8 cellular contexts compared by ENCODE assay signal in the genomic region with DNA sequence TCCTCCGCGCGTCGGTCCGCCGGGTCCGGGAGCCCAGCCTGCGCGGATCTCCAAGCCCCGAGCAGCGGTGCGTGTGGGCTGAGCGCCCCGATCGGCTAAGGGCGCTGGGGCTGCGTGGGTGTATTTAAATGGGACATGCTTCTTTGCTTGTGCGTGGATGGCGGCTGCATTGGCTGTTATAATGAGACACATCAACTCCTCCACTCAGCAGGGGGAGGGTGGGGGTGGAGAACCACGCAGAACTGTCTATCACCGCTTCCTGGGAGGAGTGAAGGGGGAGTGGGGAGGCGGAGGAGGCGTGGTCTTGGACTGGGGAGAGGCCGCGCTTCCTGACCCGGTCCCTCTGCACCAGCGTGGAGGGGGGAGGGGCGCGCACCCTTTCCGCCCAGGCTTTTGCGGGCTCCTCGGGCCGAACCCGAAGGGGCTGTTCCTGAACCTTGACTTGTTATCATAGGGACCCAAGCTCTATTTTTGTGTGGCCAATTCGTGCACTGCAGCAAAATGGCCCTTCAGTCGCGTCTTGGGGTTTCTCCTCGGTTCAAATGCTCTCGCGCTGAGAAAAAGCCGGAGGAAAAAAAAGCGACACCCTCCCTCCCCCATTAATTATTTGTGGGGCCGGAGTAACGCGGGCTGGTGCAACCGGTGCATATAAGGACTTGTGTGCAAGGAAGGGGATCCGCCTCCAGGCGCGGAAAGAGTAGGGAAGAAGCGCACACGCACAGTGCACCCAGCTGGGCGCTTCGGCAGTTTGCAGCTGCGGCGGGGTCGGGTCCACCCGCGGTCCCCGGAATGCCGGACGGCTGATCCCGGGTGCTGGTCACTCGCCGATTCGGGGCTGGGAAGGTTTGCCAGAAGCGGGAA. TPM values are rescaled to one million over a fixed set of nuclear protein-coding genes. Genes with fewer than 3 reads are reported as not detected.
DNase-seq lines count a peak whose midpoint lies in the region; ATAC-seq and TF ChIP-seq lines count a peak whose summit lies in the region.

A gene (minus strand): TSS at position 180 of the 861 bp plus-strand sequence. CDS start 342 bp downstream, outside the sequence.

- H3K4me3 Mint-ChIP-seq in naive thymus-derived CD8-positive, alpha-beta T cell, result peak within 1 kb of the TSS; percentile 91 to 98 (median 93)
- H3K4me3 Mint-ChIP-seq in stimulated activated naive B cell treated with anti-CD40 and anti-IgM and Interleukin-4, amounts not matched to agents 10 μg/mL and 1 μg/mL and 100 μg/mL, for 72 hours, result peak within 1 kb of the TSS; percentile 94 to 96

- H3K79me2 ChIP-seq in PC-9 (ENCODE audit: low read depth), result peaks cover 60% of the 10 kb centered on the region

- H3K27ac ChIP-seq in PC-9, result peak within 1 kb of the TSS; percentile 50

- ATAC-seq in GM21528 (IDR thresholded peaks at IDR 0.05; ENCODE audit: low FRiP score, unreplicated experiment), result peak; percentile 86
- ATAC-seq in naive thymus-derived CD8-positive, alpha-beta T cell, result peak; percentile 79 to 80
- ATAC-seq in stimulated activated naive B cell treated with anti-CD40 and anti-IgM and Interleukin-4, amounts not matched to agents 10 μg/mL and 1 μg/mL and 100 μg/mL, for 72 hours (replicated peaks), result peak; percentile 88 to 93

- peaks cover 45% of the 10 kb centered on the region for H3K4me1 ChIP-seq in PC-9 (replicated peaks; ENCODE audit: insufficient read depth)

- DNase-seq in DMS53 (lab: John Stamatoyannopoulos, UW) (peak; percentile 87), HuH-7.5 (ENCODE audit: low spot score) (peak; percentile 83), PC-9 (peak; percentile 87 to 94), activated T-helper 1 cell treated with Interleukin-2 at 50 U/mL for 16 hours (ENCODE audit: low read depth) (peak; percentile 87), fibroblast of gingiva (ENCODE audit: low read depth) (peak; percentile 51)
- DNase-seq in naive thymus-derived CD8-positive, alpha-beta T cell, result peak; percentile 84 to 98 (median 93)
- peak; percentile 75 for DNase-seq in stimulated activated naive B cell treated with anti-CD40 and anti-IgM and Interleukin-4, amounts not matched to agents 10 μg/mL and 1 μg/mL and 100 μg/mL, for 72 hours

- H3K4me1 Mint-ChIP-seq in naive thymus-derived CD8-positive, alpha-beta T cell, result peaks cover 26 to 52% (median 44%) of the 10 kb centered on the region in 4 donors
- peaks cover 24 to 45% of the 10 kb centered on the region in 2 donors for H3K4me1 Mint-ChIP-seq in stimulated activated naive B cell treated with anti-CD40 and anti-IgM and Interleukin-4, amounts not matched to agents 10 μg/mL and 1 μg/mL and 100 μg/mL, for 72 hours

- H3K27ac Mint-ChIP-seq in naive thymus-derived CD8-positive, alpha-beta T cell, result peak within 1 kb of the TSS; percentile 88 to 98 (median 95)
- peak within 1 kb of the TSS; percentile 84 for H3K27ac Mint-ChIP-seq in stimulated activated naive B cell treated with anti-CD40 and anti-IgM and Interleukin-4, amounts not matched to agents 10 μg/mL and 1 μg/mL and 100 μg/mL, for 72 hours

- peak within 1 kb of the TSS; percentile 90 for H2AFZ ChIP-seq in PC-9

- H3K9me3 ChIP-seq in PC-9 (ENCODE audit: insufficient read depth, low read depth), result no peaks in the 10 kb centered on the region

- POLR2A ChIA-PET in PC-9 (lab: Charles Lee; ENCODE audit: unreplicated experiment), result interaction anchor here (0.6 to 0.7 kb wide), 3 partner anchors 481 to 1238 kb away, joined by 5 to 8 read pairs (median 6); a partner anchor contains a TSS
- POLR2A ChIA-PET in naive thymus-derived CD8-positive, alpha-beta T cell (lab: Charles Lee), result interaction anchor here (0.6 to 3.3 kb wide), 10 partner anchors 9 to 591 kb away, joined by 3 to 28 read pairs (median 6); no protein-coding TSS in a partner anchor

- intact Hi-C loops in PC-9 (cut with micrococcal nuclease; ENCODE audit: unreplicated experiment), result loop anchor here (1.0 to 10.0 kb wide), 7 partner anchors 107 to 496 kb away; no protein-coding TSS in a partner anchor

- peak; percentile 38 for TF ChIP-seq CTCF in PC-9 (conservative IDR thresholded peaks at IDR 0.05)

- no peaks in the 10 kb centered on the region for H3K27me3 Mint-ChIP-seq in naive thymus-derived CD8-positive, alpha-beta T cell
- H3K27me3 Mint-ChIP-seq in stimulated activated naive B cell treated with anti-CD40 and anti-IgM and Interleukin-4, amounts not matched to agents 10 μg/mL and 1 μg/mL and 100 μg/mL, for 72 hours, result peaks cover 21 to 28% of the 10 kb centered on the region in 2 donors

- no TSS peak for BruUV-seq in PC-9 (replicated peaks; lab: Mats Ljungman, UMichigan)

- peak within 1 kb of the TSS; percentile 69 for H3K4me3 ChIP-seq in PC-9

- peaks cover 23% of the 10 kb centered on the region; the same call in 1 of the 2 replicates for H3F3A ChIP-seq in PC-9 (ENCODE audit: insufficient read depth, low read depth)

- no peaks in the 10 kb centered on the region for H3K27me3 ChIP-seq in PC-9 (ENCODE audit: insufficient read depth, low read depth)

- H3K9me2 ChIP-seq in PC-9 (ENCODE audit: insufficient read depth), result no peaks in the 10 kb centered on the region

- H4K20me1 ChIP-seq in PC-9 (ENCODE audit: insufficient read depth), result no peaks in the 10 kb centered on the region

- H3K9me3 Mint-ChIP-seq in naive thymus-derived CD8-positive, alpha-beta T cell, result no peaks in the 10 kb centered on the region
- H3K9me3 Mint-ChIP-seq in stimulated activated naive B cell treated with anti-CD40 and anti-IgM and Interleukin-4, amounts not matched to agents 10 μg/mL and 1 μg/mL and 100 μg/mL, for 72 hours, result no peaks in the 10 kb centered on the region

- no peaks in the 10 kb centered on the region for H3K36me3 Mint-ChIP-seq in naive thymus-derived CD8-positive, alpha-beta T cell
- no peaks in the 10 kb centered on the region for H3K36me3 Mint-ChIP-seq in stimulated activated naive B cell treated with anti-CD40 and anti-IgM and Interleukin-4, amounts not matched to agents 10 μg/mL and 1 μg/mL and 100 μg/mL, for 72 hours

- no peaks in the 10 kb centered on the region; the same call in 1 of the 2 replicates for H3K36me3 ChIP-seq in PC-9 (ENCODE audit: low read depth)

- CTCF ChIA-PET in PC-9 (lab: Charles Lee), result interaction anchor here (0.6 to 0.8 kb wide), 5 partner anchors 15 to 1238 kb away, joined by 3 to 18 read pairs (median 4); a partner anchor contains a TSS

- peak within 1 kb of the TSS; percentile 82 for H3K4me2 ChIP-seq in PC-9

RNA-seq across cellular contexts. Expression of the gene that starts here (rescaled TPM):
- 28.8 and 30.7 TPM in 2 replicates for total RNA-seq in PC-9 (2021)
- 10 to 100 TPM; 47.3 to 50.0 TPM for total RNA-seq in naive thymus-derived CD8-positive, alpha-beta T cell
- polyA plus RNA-seq in naive thymus-derived CD8-positive, alpha-beta T cell, result 10 to 100 TPM; 13.2 to 16.1 (median 13.8) TPM

Comparison
In these comparisons a context has a peak if more than half of its experiments do, and no peak if none do; other contexts are left out.
1. Peak in every context shown above with its lines: DNase-seq, ATAC-seq, H3K4me3 ChIP-seq and H3K27ac ChIP-seq.